Comparison of ENCODE assay signal across 8 cellular contexts in genomic region chr2:74177697-74178096, GRCh38. TPM values are rescaled to one million over a fixed set of nuclear protein-coding genes. Genes with fewer than 3 reads are reported as not detected.
DNase-seq lines count a peak whose midpoint lies in the region; ATAC-seq and TF ChIP-seq lines count a peak whose summit lies in the region.

No MANE protein-coding gene starts in this region.

- intact Hi-C loops in activated CD4-positive, alpha-beta T cell treated with anti-CD3 and anti-CD28 coated beads, Interleukin-2, amount 10 ng/mL, durations not matched to agents 24 days and 14 days (cut with micrococcal nuclease): loop anchor here (1.0 to 5.0 kb wide), 4 partner anchors 9 to 215 kb away; partner anchors contain the start of genes BOLA3 and MTHFD2

- no peaks in the 10 kb centered on the region for H3K27me3 Mint-ChIP-seq in activated CD4-positive, alpha-beta T cell treated with anti-CD3 and anti-CD28 coated beads, Interleukin-2, amount 10 ng/mL, durations not matched to agents 24 days and 14 days
- no peaks in the 10 kb centered on the region for H3K27me3 Mint-ChIP-seq in activated naive CD8-positive, alpha-beta T cell treated with anti-CD3 and anti-CD28 coated beads, Interleukin-2, amount 50 U/mL, for 24 hours

- peak overlapping the region; percentile 84 for H3K4me3 Mint-ChIP-seq in activated CD4-positive, alpha-beta T cell treated with anti-CD3 and anti-CD28 coated beads, Interleukin-2, amount 10 ng/mL, durations not matched to agents 24 days and 14 days
- peak overlapping the region; percentile 92 for H3K4me3 Mint-ChIP-seq in activated naive CD8-positive, alpha-beta T cell treated with anti-CD3 and anti-CD28 coated beads, Interleukin-2, amount 50 U/mL, for 24 hours

- DNase-seq in activated CD4-positive, alpha-beta T cell treated with anti-CD3 and anti-CD28 coated beads, Interleukin-2, amount 10 ng/mL, durations not matched to agents 24 days and 14 days: no peak
- no peak for DNase-seq in activated CD4-positive, alpha-beta T cell treated with anti-CD3 and anti-CD28 coated beads for 48 hours
- no peak for DNase-seq in activated naive CD8-positive, alpha-beta T cell treated with anti-CD3 and anti-CD28 coated beads, Interleukin-2, amount 50 U/mL, for 24 hours
- DNase-seq in kidney epithelial cell (ENCODE audit: low read depth) (no peak), NCI-H1694 treated with DMSO at 0.1 percent for 48 hours (lab: John Stamatoyannopoulos, UW) (no peak)

- H3K27me3 ChIP-seq in kidney epithelial cell (ENCODE audit: control insufficient read depth, insufficient read depth, low read length): no peaks in the 10 kb centered on the region

- H3K36me3 Mint-ChIP-seq in activated CD4-positive, alpha-beta T cell treated with anti-CD3 and anti-CD28 coated beads, Interleukin-2, amount 10 ng/mL, durations not matched to agents 24 days and 14 days (ENCODE audit: low read depth): peaks cover 25% of the 10 kb centered on the region
- H3K36me3 Mint-ChIP-seq in activated naive CD8-positive, alpha-beta T cell treated with anti-CD3 and anti-CD28 coated beads, Interleukin-2, amount 50 U/mL, for 24 hours (ENCODE audit: low read depth): peaks cover 29% of the 10 kb centered on the region

- H3K4me1 Mint-ChIP-seq in activated CD4-positive, alpha-beta T cell treated with anti-CD3 and anti-CD28 coated beads, Interleukin-2, amount 10 ng/mL, durations not matched to agents 24 days and 14 days: peaks cover 46% of the 10 kb centered on the region
- peaks cover 56% of the 10 kb centered on the region for H3K4me1 Mint-ChIP-seq in activated naive CD8-positive, alpha-beta T cell treated with anti-CD3 and anti-CD28 coated beads, Interleukin-2, amount 50 U/mL, for 24 hours

- H3K36me3 ChIP-seq in kidney epithelial cell (ENCODE audit: control insufficient read depth, insufficient read depth, low read length): no peaks in the 10 kb centered on the region

- ATAC-seq in activated naive CD8-positive, alpha-beta T cell treated with anti-CD3 and anti-CD28 coated beads, Interleukin-2, amount 50 U/mL, for 24 hours: no peak
- ATAC-seq in GM21529 (IDR thresholded peaks at IDR 0.05; ENCODE audit: unreplicated experiment) (no peak), GM18519 (IDR thresholded peaks at IDR 0.05; ENCODE audit: low FRiP score, unreplicated experiment) (no peak)

- H3K27ac Mint-ChIP-seq in activated CD4-positive, alpha-beta T cell treated with anti-CD3 and anti-CD28 coated beads, Interleukin-2, amount 10 ng/mL, durations not matched to agents 24 days and 14 days: peak overlapping the region; percentile 90
- peak overlapping the region; percentile 90 for H3K27ac Mint-ChIP-seq in activated naive CD8-positive, alpha-beta T cell treated with anti-CD3 and anti-CD28 coated beads, Interleukin-2, amount 50 U/mL, for 24 hours

- no peaks in the 10 kb centered on the region for H3K9me3 Mint-ChIP-seq in activated CD4-positive, alpha-beta T cell treated with anti-CD3 and anti-CD28 coated beads, Interleukin-2, amount 10 ng/mL, durations not matched to agents 24 days and 14 days
- no peaks in the 10 kb centered on the region for H3K9me3 Mint-ChIP-seq in activated naive CD8-positive, alpha-beta T cell treated with anti-CD3 and anti-CD28 coated beads, Interleukin-2, amount 50 U/mL, for 24 hours

- no peak for TF ChIP-seq CTCF in kidney epithelial cell (IDR thresholded peaks at IDR 0.05; ENCODE audit: insufficient read depth, low read length, poor library complexity, severe bottlenecking)

- peak overlapping the region; percentile 49 for H3K4me3 ChIP-seq in kidney epithelial cell (ENCODE audit: low read depth, low read length)

- peak overlapping the region; percentile 78 for H3K27ac ChIP-seq in temporal lobe (ENCODE audit: low read depth, low read length)

RNA-seq across cellular contexts. Expression of gene MOB1A, which starts 1.0 kb away (rescaled TPM):
- total RNA-seq in activated CD4-positive, alpha-beta T cell treated with anti-CD3 and anti-CD28 coated beads, Interleukin-2, amount 10 ng/mL, durations not matched to agents 24 days and 14 days: 203 and 204 TPM in 2 replicates
- 102 and 120 TPM in 2 replicates for total RNA-seq in kidney epithelial cell
- total RNA-seq in temporal lobe: 26.8 TPM

RNA-seq across cellular contexts. Expression of gene MTHFD2, which starts 20.7 kb away (rescaled TPM):
- 418 and 439 TPM in 2 replicates for total RNA-seq in activated CD4-positive, alpha-beta T cell treated with anti-CD3 and anti-CD28 coated beads, Interleukin-2, amount 10 ng/mL, durations not matched to agents 24 days and 14 days
- total RNA-seq in kidney epithelial cell (157 and 173 TPM in 2 replicates), temporal lobe (12.3 TPM)

RNA-seq across cellular contexts. Expression of gene BOLA3, which starts 30.0 kb away (rescaled TPM):
- total RNA-seq in activated CD4-positive, alpha-beta T cell treated with anti-CD3 and anti-CD28 coated beads, Interleukin-2, amount 10 ng/mL, durations not matched to agents 24 days and 14 days: 100 and 103 TPM in 2 replicates
- total RNA-seq in kidney epithelial cell (62.0 and 78.8 TPM in 2 replicates), temporal lobe (19.7 TPM)

Comparison
In these comparisons a context has a peak if more than half of its experiments do, and no peak if none do; other contexts are left out.
1. RNA of gene MTHFD2, which starts 20.7 kb away (total RNA-seq): 418 to 439 TPM in activated CD4-positive, alpha-beta T cell treated with anti-CD3 and anti-CD28 coated beads, Interleukin-2, amount 10 ng/mL, durations not matched to agents 24 days and 14 days and 157 to 173 TPM in kidney epithelial cell; 12.3 TPM in temporal lobe (single experiment); every median in the first group is over 10 times any median in the second.